In genomic region chr1:91684599-91685196, GRCh38 we compare ENCODE assay signal across 1 cellular context.
TF ChIP-seq lines count a peak whose summit lies in the region.

No MANE protein-coding gene starts in this region.

TF ChIP-seq in K562, 482 proteins besides CTCF, POLR2A, EP300 and RAD21 (continued from another document):
- TF ChIP-seq THAP12 (CRISPR knock-in tag; IDR thresholded peaks at IDR 0.05) (no peak), GTF2A2 (tag; IDR thresholded peaks at IDR 0.05) (no peak), CHD4 (IDR thresholded peaks at IDR 0.05; ENCODE audit: insufficient read depth, insufficient replicate concordance, low read depth, low read length, poor library complexity, severe bottlenecking) (no peak), PTTG1 (tag; IDR thresholded peaks at IDR 0.05; ENCODE audit: low read depth) (no peak), FUS (optimal IDR thresholded peaks at IDR 0.05; ENCODE audit: low read depth, low read length) (no peak), ZNF407 (IDR thresholded peaks at IDR 0.05; ENCODE audit: low read depth) (no peak), TFAP4 (CRISPR knock-in tag; IDR thresholded peaks at IDR 0.05; ENCODE audit: borderline replicate concordance) (0 out of 2 replicates have a peak, but pooled peaks have one; percentile 15), TFE3 (CRISPR knock-in tag; IDR thresholded peaks at IDR 0.05) (no peak), JUND (IDR thresholded peaks at IDR 0.05; ENCODE audit: borderline replicate concordance, low read depth, low read length) (no peak), JUND (tag; IDR thresholded peaks at IDR 0.05; ENCODE audit: borderline replicate concordance, low read depth, low read length) (no peak), ETS1 (conservative IDR thresholded peaks at IDR 0.05; ENCODE audit: control insufficient read depth, low read depth, low read length) (no peak)
TF ChIP-seq in K562: peak in this region for 6.
